Comparison of ENCODE assay signal across 9 cellular contexts in the genomic region with DNA sequence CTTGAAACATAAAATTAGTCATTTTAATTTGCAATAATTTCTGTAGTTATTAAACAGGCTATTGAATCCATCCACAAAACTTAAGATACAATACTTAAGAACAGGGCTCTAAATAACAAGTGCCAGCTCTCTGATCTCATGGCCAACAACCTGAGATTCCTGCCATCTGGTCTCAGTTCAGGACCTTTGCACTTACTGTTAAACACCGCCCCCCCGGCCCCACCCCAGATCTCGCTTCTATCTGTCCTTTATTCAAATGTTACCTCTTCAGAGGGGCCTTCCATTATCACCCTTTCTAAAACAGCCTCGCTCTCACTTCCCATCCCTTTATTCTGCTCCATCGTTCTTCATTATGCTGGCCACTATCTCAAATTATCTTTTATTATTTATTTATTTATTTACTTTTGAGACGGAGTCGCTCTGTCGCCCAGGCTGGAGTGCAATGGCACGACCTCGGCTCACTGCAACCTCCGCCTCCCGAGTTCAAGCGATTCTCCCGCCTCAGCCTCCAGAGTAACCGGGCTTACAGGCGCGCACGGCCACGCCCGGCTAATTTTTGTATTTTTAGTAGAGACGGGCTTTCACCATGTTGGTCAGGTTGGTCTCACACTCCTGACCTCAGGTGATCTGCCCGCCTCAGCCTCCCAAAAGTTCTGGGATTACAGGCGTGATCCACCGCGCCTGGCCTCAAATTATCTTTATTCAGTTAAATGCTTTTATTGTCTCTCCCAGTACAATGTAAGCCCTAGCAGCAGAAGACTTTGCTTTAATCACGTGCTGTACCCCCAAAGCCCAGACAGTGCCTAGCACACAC. TPM values are rescaled to one million over a fixed set of nuclear protein-coding genes. Genes with fewer than 3 reads are reported as not detected.
DNase-seq lines count a peak whose midpoint lies in the region; ATAC-seq, FAIRE-seq and TF ChIP-seq lines count a peak whose summit lies in the region.
"Had no signal": no experiment of that assay in that cellular context is flagged by ENCODE, and none has a peak within 500 bp of the region (broad histone marks: within the 10 kb centered on the region; RNA-seq: fewer than 3 reads in every experiment).

No MANE protein-coding gene starts in this region.

- H3K36me3 ChIP-seq in PC-9 (ENCODE audit: low read depth), result peaks cover 16% of the 10 kb centered on the region
- peaks cover 0 to 14% of the 10 kb centered on the region in 2 experiments for H3K36me3 ChIP-seq in endothelial cell of umbilical vein (ENCODE audit: control insufficient read depth in 2 of 2, extremely low read depth in 1 of 2, insufficient read depth in 2 of 2, low read length in 2 of 2)
- peaks cover 0 to 3% (median 0%) of the 10 kb centered on the region in 3 donors for H3K36me3 ChIP-seq in pancreas

- peak overlapping the region; percentile 77 for H3K4me3 ChIP-seq in PC-9
- H3K4me3 ChIP-seq in endothelial cell of umbilical vein (replicated peaks in 1 of 3; ENCODE audit: insufficient read depth in 1 of 3, low read depth in 1 of 3, low read length in 3 of 3), result peak overlapping the region in 2 of 3 experiments; percentile 18 to 25
- H3K4me3 ChIP-seq in pancreas, result peak overlapping the region in 3 of 4 donors; percentile 18 to 82 (median 78)

- FAIRE-seq in endothelial cell of umbilical vein (lab: Jason Lieb, UNC) (peak; percentile 49), pancreas (lab: Jason Lieb, UNC) (no peak)
- FAIRE-seq: colon had no signal

- H3K9me2 ChIP-seq in PC-9 (ENCODE audit: insufficient read depth), result no peaks in the 10 kb centered on the region

- TF ChIP-seq POLR2A in endothelial cell of umbilical vein (IDR thresholded peaks at IDR 0.05; ENCODE audit: low read depth, low read length), result no peak

- H3K4me1 ChIP-seq in PC-9 (replicated peaks; ENCODE audit: insufficient read depth) (peaks cover 15% of the 10 kb centered on the region), endothelial cell of umbilical vein (ENCODE audit: control insufficient read depth, extremely low read depth, insufficient read depth, low read length) (peaks cover 14% of the 10 kb centered on the region), pancreas (peaks cover 0 to 26% (median 7%) of the 10 kb centered on the region in 3 donors)

- BruUV-seq in PC-9 (replicated peaks; lab: Mats Ljungman, UMichigan), result TSS peak; percentile 96
- BruUV-seq in endothelial cell of umbilical vein (replicated peaks; lab: Mats Ljungman, UMichigan), result TSS peak; percentile 77

- H3F3A ChIP-seq in PC-9 (ENCODE audit: insufficient read depth, low read depth), result peaks cover 12% of the 10 kb centered on the region; the same call in 1 of the 2 replicates

- 44 to 48% methylated on average over 26 of the region's 26 CpGs for WGBS in pancreas, 2 donors

- DNase-seq in DMS 273 treated with DMSO at 0.1 percent for 48 hours (lab: John Stamatoyannopoulos, UW) (peak; percentile 17), PC-9 (no peak), endothelial cell of umbilical vein (ENCODE audit: low read depth, low spot score) (no peak), pancreas (peak in 1 of 6 donors; percentile 45)

- POLR2A ChIA-PET in PC-9 (lab: Charles Lee; ENCODE audit: unreplicated experiment) (no interaction called here), endothelial cell of umbilical vein (lab: Charles Lee) (no interaction called here)

- H3K9me1 ChIP-seq in endothelial cell of umbilical vein (replicated peaks; ENCODE audit: control insufficient read depth, extremely low read depth, insufficient read depth, low read length), result no peaks in the 10 kb centered on the region

- CTCF ChIA-PET in PC-9 (lab: Charles Lee) (no interaction called here), endothelial cell of umbilical vein (lab: Charles Lee) (interaction anchor here (2.5 kb wide), 1 partner anchor 14 kb away, joined by 9 read pairs; no protein-coding TSS in a partner anchor)

- H3K27ac ChIP-seq in PC-9 (0 out of 2 replicates have a peak overlapping the region, but pooled peaks have one; percentile 14), endothelial cell of umbilical vein (ENCODE audit: insufficient read depth, low read depth, low read length) (peak overlapping the region; percentile 73), pancreas (peak overlapping the region; percentile 42 to 86 (median 66))

- intact Hi-C loops in PC-9 (cut with micrococcal nuclease; ENCODE audit: unreplicated experiment) (no loop called here), endothelial cell of umbilical vein (cut with micrococcal nuclease) (loop anchor here (1.0 to 5.0 kb wide), 2 partner anchors 43 to 91 kb away; a partner anchor contains a TSS), pancreas (cut with DNase I) (no loop called here)

- peak overlapping the region; percentile 97 for H3K9ac ChIP-seq in endothelial cell of umbilical vein (replicated peaks; ENCODE audit: extremely low read depth, insufficient read depth, low read length)

- H3K4me2 ChIP-seq in PC-9 (peak overlapping the region; percentile 78), endothelial cell of umbilical vein (ENCODE audit: insufficient read depth, low read length) (peak overlapping the region; percentile 26)

- H4K20me1 ChIP-seq in PC-9 (ENCODE audit: insufficient read depth), result peaks cover 38% of the 10 kb centered on the region
- H4K20me1 ChIP-seq in endothelial cell of umbilical vein (replicated peaks; ENCODE audit: control insufficient read depth, extremely low read depth, insufficient read depth, low read length), result peaks cover 2% of the 10 kb centered on the region

- H3K9me3 ChIP-seq in PC-9 (ENCODE audit: insufficient read depth, low read depth) (no peaks in the 10 kb centered on the region), endothelial cell of umbilical vein (replicated peaks; ENCODE audit: control insufficient read depth, insufficient read depth, low read length) (no peaks in the 10 kb centered on the region), pancreas (no peaks in the 10 kb centered on the region)

- H3K79me2 ChIP-seq in PC-9 (ENCODE audit: low read depth) (peaks cover 42% of the 10 kb centered on the region), endothelial cell of umbilical vein (ENCODE audit: control insufficient read depth, insufficient read depth, low read length) (peaks cover 37% of the 10 kb centered on the region)

- H3K27me3 ChIP-seq in PC-9 (ENCODE audit: insufficient read depth, low read depth) (no peaks in the 10 kb centered on the region), endothelial cell of umbilical vein (ENCODE audit: control insufficient read depth in 2 of 2, insufficient read depth in 2 of 2, low read length in 2 of 2) (peaks cover 2 to 3% of the 10 kb centered on the region in 2 experiments), pancreas (no peaks in the 10 kb centered on the region)

- ATAC-seq in pancreas (peak in 1 of 4 donors; percentile 4), HG02763 (IDR thresholded peaks at IDR 0.05; ENCODE audit: unreplicated experiment) (no peak), GM19452 (IDR thresholded peaks at IDR 0.05; ENCODE audit: unreplicated experiment) (no peak), GM18519 (IDR thresholded peaks at IDR 0.05; ENCODE audit: low FRiP score, unreplicated experiment) (no peak), GM21515 (IDR thresholded peaks at IDR 0.05; ENCODE audit: unreplicated experiment) (no peak)

- H2AFZ ChIP-seq in PC-9 (peak overlapping the region; percentile 90), endothelial cell of umbilical vein (ENCODE audit: low read depth, low read length) (peak overlapping the region; percentile 80)

- TF ChIP-seq CTCF in PC-9 (conservative IDR thresholded peaks at IDR 0.05) (no peak), endothelial cell of umbilical vein (IDR thresholded peaks at IDR 0.05; ENCODE audit: extremely low read depth in 1 of 2, insufficient read depth in 1 of 2, low read depth in 1 of 2, low read length in 2 of 2) (no peak), pancreas (IDR thresholded peaks at IDR 0.05) (no peak)

- dilution Hi-C loops in endothelial cell of umbilical vein (cut with MboI; ENCODE audit: extremely low pct_ligation_motif_present, low sequenced_read_pairs), result no loop called here

RNA-seq across cellular contexts. Expression of a gene that starts 0.8 kb away (rescaled TPM):
- total RNA-seq in PC-9 (2021) (151 and 199 TPM in 2 replicates), endothelial cell of umbilical vein (215 and 228 TPM in 2 replicates), pancreas (100 to 1,000 TPM in 5 of 6 donors, 10 to 100 TPM in 1; 87.9 to 205 (median 136) TPM)
- polyA plus RNA-seq in endothelial cell of umbilical vein (300 and 317 TPM in 2 replicates), pancreas (100 to 1,000 TPM; 799 to 883 TPM)
- 128 and 182 TPM in 2 replicates for polyA plus RNA-seq in endothelial cell of umbilical vein (2011; cell fraction: cytosol; rRNA removed)
- polyA plus RNA-seq in endothelial cell of umbilical vein (2011; cell fraction: nucleus; rRNA removed), result 1,444 and 1,967 TPM in 2 replicates
- 244 and 263 TPM in 2 replicates for polyA plus RNA-seq in endothelial cell of umbilical vein (2012)
- polyA minus RNA-seq in endothelial cell of umbilical vein, result 107 and 125 TPM in 2 replicates
- 63.6 TPM for polyA minus RNA-seq in endothelial cell of umbilical vein (2011; cell fraction: cytosol; rRNA and poly(A)+ RNA removed)
- 199 and 262 TPM in 2 replicates for polyA minus RNA-seq in endothelial cell of umbilical vein (2011; cell fraction: nucleus; rRNA and poly(A)+ RNA removed)

RNA-seq across cellular contexts. Expression of a gene that starts 11.9 kb away (rescaled TPM):
- not detected in 2 replicates for total RNA-seq in PC-9 (2021)
- not detected in 2 replicates for total RNA-seq in endothelial cell of umbilical vein
- polyA plus RNA-seq in endothelial cell of umbilical vein, result not detected in 2 replicates
- polyA plus RNA-seq in endothelial cell of umbilical vein (2011; cell fraction: cytosol; rRNA removed), result not detected in 2 replicates
- polyA plus RNA-seq in endothelial cell of umbilical vein (2011; cell fraction: nucleus; rRNA removed), result not detected in 2 replicates
- not detected in 2 replicates for polyA plus RNA-seq in endothelial cell of umbilical vein (2012)
- polyA minus RNA-seq in endothelial cell of umbilical vein, result not detected in 2 replicates
- polyA minus RNA-seq in endothelial cell of umbilical vein (2011; cell fraction: cytosol; rRNA and poly(A)+ RNA removed), result not detected
- polyA minus RNA-seq in endothelial cell of umbilical vein (2011; cell fraction: nucleus; rRNA and poly(A)+ RNA removed), result not detected in 2 replicates
- total RNA-seq in pancreas, result not detected
- not detected for polyA plus RNA-seq in pancreas

RNA-seq across cellular contexts. Expression of a gene that starts 19.8 kb away (rescaled TPM):
- total RNA-seq in PC-9 (2021) (14.0 and 18.6 TPM in 2 replicates), endothelial cell of umbilical vein (not detected in 2 replicates), pancreas (not detected)
- polyA plus RNA-seq in endothelial cell of umbilical vein (not detected in 2 replicates), pancreas (under 1 TPM in 1 of 2 donors, not detected in 1; 0.09 TPM)
- not detected in 2 replicates for polyA plus RNA-seq in endothelial cell of umbilical vein (2011; cell fraction: cytosol; rRNA removed)
- not detected in 2 replicates for polyA plus RNA-seq in endothelial cell of umbilical vein (2011; cell fraction: nucleus; rRNA removed)
- not detected in 2 replicates for polyA plus RNA-seq in endothelial cell of umbilical vein (2012)
- polyA minus RNA-seq in endothelial cell of umbilical vein, result not detected in 2 replicates
- polyA minus RNA-seq in endothelial cell of umbilical vein (2011; cell fraction: cytosol; rRNA and poly(A)+ RNA removed), result not detected
- not detected in 2 replicates for polyA minus RNA-seq in endothelial cell of umbilical vein (2011; cell fraction: nucleus; rRNA and poly(A)+ RNA removed)

RNA-seq across cellular contexts. Expression of a gene that starts 26.9 kb away (rescaled TPM):
- 4.8 and 6.8 TPM in 2 replicates for total RNA-seq in PC-9 (2021)
- 0.42 TPM in 1 of 2 replicates, not detected in the other for total RNA-seq in endothelial cell of umbilical vein
- 0.41 and 0.62 TPM in 2 replicates for polyA plus RNA-seq in endothelial cell of umbilical vein
- polyA plus RNA-seq in endothelial cell of umbilical vein (2011; cell fraction: cytosol; rRNA removed), result 0.18 and 0.27 TPM in 2 replicates
- 0.96 and 1.7 TPM in 2 replicates for polyA plus RNA-seq in endothelial cell of umbilical vein (2011; cell fraction: nucleus; rRNA removed)
- 0.16 and 0.21 TPM in 2 replicates for polyA plus RNA-seq in endothelial cell of umbilical vein (2012)
- 0.30 TPM in 1 of 2 replicates, not detected in the other for polyA minus RNA-seq in endothelial cell of umbilical vein
- not detected for polyA minus RNA-seq in endothelial cell of umbilical vein (2011; cell fraction: cytosol; rRNA and poly(A)+ RNA removed)
- polyA minus RNA-seq in endothelial cell of umbilical vein (2011; cell fraction: nucleus; rRNA and poly(A)+ RNA removed), result not detected in 2 replicates
- total RNA-seq in pancreas, result not detected
- polyA plus RNA-seq in pancreas, result under 1 TPM in 1 of 2 donors, not detected in 1; 0.38 TPM

RNA-seq across cellular contexts. Expression of a gene that starts 29.8 kb away (rescaled TPM):
- total RNA-seq in PC-9 (2021), result 6.5 and 7.0 TPM in 2 replicates
- 4.2 and 4.5 TPM in 2 replicates for total RNA-seq in endothelial cell of umbilical vein
- 2.2 and 4.4 TPM in 2 replicates for polyA plus RNA-seq in endothelial cell of umbilical vein
- 2.3 and 2.4 TPM in 2 replicates for polyA plus RNA-seq in endothelial cell of umbilical vein (2011; cell fraction: cytosol; rRNA removed)
- polyA plus RNA-seq in endothelial cell of umbilical vein (2011; cell fraction: nucleus; rRNA removed), result 5.5 and 5.6 TPM in 2 replicates
- polyA plus RNA-seq in endothelial cell of umbilical vein (2012), result 1.3 and 4.4 TPM in 2 replicates
- 2.6 and 4.1 TPM in 2 replicates for polyA minus RNA-seq in endothelial cell of umbilical vein
- polyA minus RNA-seq in endothelial cell of umbilical vein (2011; cell fraction: cytosol; rRNA and poly(A)+ RNA removed), result 2.7 TPM
- 3.6 TPM in 1 of 2 replicates, not detected in the other for polyA minus RNA-seq in endothelial cell of umbilical vein (2011; cell fraction: nucleus; rRNA and poly(A)+ RNA removed)
- 1 to 10 TPM; 4.7 to 6.5 (median 4.9) TPM for total RNA-seq in pancreas
- 10 to 100 TPM; 19.1 to 20.7 TPM for polyA plus RNA-seq in pancreas

Comparison
In these comparisons a context has a peak if more than half of its experiments do, and no peak if none do; other contexts are left out.
1. H3K27ac ChIP-seq: peak in every context shown above with its lines; median percentile 73 in endothelial cell of umbilical vein; 66 in pancreas; 14 in PC-9.
2. H3K4me3 ChIP-seq: peak in every context shown above with its lines; median percentile 78 in pancreas; 77 in PC-9; 22 in endothelial cell of umbilical vein.
3. RNA of a gene that starts 19.8 kb away (total RNA-seq): 14.0 to 18.6 TPM in PC-9; not detected in endothelial cell of umbilical vein and not detected in pancreas; every median in the first group is over 10 times any median in the second.